8 cellular contexts compared by ENCODE assay signal in the genomic region with DNA sequence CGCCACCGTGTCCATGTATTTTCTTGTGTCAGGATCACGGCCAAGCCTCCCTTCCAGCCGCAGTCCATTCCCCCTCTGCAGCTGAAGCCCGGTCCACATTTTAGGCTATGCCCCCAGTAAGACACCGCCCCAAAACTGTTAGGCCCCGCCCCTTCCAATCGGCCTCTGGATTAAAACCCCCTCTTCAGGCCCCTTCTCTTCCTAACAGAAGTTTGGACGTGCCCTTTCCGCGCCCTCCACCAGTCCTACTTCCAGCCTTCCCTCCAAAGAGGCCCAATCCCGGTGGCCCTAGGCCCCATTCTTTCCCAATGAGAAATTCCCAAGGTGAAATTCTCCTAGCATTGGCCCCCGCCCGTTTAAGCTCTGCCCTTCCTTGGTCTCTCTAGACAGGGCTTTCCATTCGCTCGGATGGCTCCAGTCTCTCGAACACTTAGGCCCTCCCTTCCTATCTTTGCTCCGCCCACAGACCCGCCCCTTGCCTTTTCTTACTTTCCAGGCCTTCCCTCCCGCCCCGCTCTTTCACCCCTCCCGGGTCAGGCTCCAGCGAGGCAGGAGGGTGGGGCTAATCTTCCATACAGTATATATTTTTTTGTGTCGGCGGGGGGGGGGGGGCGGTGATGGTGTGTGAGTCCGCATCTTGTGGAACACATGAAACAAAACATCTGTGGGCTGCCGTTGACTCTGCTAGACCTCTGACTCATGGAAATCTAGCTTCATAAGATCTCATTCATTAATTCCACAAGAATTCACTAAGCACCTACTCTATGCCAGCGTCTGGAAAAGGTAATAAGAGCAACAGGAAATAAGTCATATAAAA. TPM values are rescaled to one million over a fixed set of nuclear protein-coding genes. Genes with fewer than 3 reads are reported as not detected.
DNase-seq lines count a peak whose midpoint lies in the region; ATAC-seq and TF ChIP-seq lines count a peak whose summit lies in the region.

No MANE protein-coding gene starts in this region.

- peak overlapping the region; percentile 89 for H3K4me3 Mint-ChIP-seq in natural killer cell treated with Interleukin-12 subunit alpha and Interleukin-12 subunit beta and Interleukin-15 and Interleukin-18, amount 100 ng/mL, for 72 hours
- peak overlapping the region; percentile 90 for H3K4me3 Mint-ChIP-seq in stimulated activated naive CD8-positive, alpha-beta T cell treated with anti-CD3 and anti-CD28 coated beads, Interleukin-15, Interleukin-2, amounts not matched to agents 100 ng/mL and 50 ng/mL, for 24 hours

- ATAC-seq in esophagus mucosa (peak; percentile 37), GM18867 (IDR thresholded peaks at IDR 0.05; ENCODE audit: unreplicated experiment) (no peak)
- no peak for ATAC-seq in natural killer cell treated with Interleukin-12 subunit alpha and Interleukin-12 subunit beta and Interleukin-15 and Interleukin-18, amount 100 ng/mL, for 72 hours

- DNase-seq in GM10266 (ENCODE audit: extremely low spot score) (peak; percentile 74), NCI-H526 treated with DMSO at 0.1 percent for 48 hours (lab: John Stamatoyannopoulos, UW) (peak; percentile 71), Kasumi-1 (lab: John Stamatoyannopoulos, UW) (no peak)
- peak; percentile 94 for DNase-seq in activated CD8-positive, alpha-beta memory T cell treated with anti-CD3 and anti-CD28 coated beads, Interleukin-2, amount 50 U/mL, for 48 hours
- DNase-seq in natural killer cell treated with Interleukin-12 subunit alpha and Interleukin-12 subunit beta and Interleukin-15 and Interleukin-18, amount 100 ng/mL, for 72 hours (ENCODE audit: low spot score), result no peak

- no peaks in the 10 kb centered on the region for H3K27me3 Mint-ChIP-seq in natural killer cell treated with Interleukin-12 subunit alpha and Interleukin-12 subunit beta and Interleukin-15 and Interleukin-18, amount 100 ng/mL, for 72 hours
- no peaks in the 10 kb centered on the region for H3K27me3 Mint-ChIP-seq in stimulated activated naive CD8-positive, alpha-beta T cell treated with anti-CD3 and anti-CD28 coated beads, Interleukin-15, Interleukin-2, amounts not matched to agents 100 ng/mL and 50 ng/mL, for 24 hours

- peaks cover 3% of the 10 kb centered on the region for H3K36me3 Mint-ChIP-seq in natural killer cell treated with Interleukin-12 subunit alpha and Interleukin-12 subunit beta and Interleukin-15 and Interleukin-18, amount 100 ng/mL, for 72 hours
- peaks cover 40% of the 10 kb centered on the region for H3K36me3 Mint-ChIP-seq in stimulated activated naive CD8-positive, alpha-beta T cell treated with anti-CD3 and anti-CD28 coated beads, Interleukin-15, Interleukin-2, amounts not matched to agents 100 ng/mL and 50 ng/mL, for 24 hours (ENCODE audit: low read depth)

- peak overlapping the region; percentile 62 to 92 for H3K27ac Mint-ChIP-seq in natural killer cell treated with Interleukin-12 subunit alpha and Interleukin-12 subunit beta and Interleukin-15 and Interleukin-18, amount 100 ng/mL, for 72 hours
- H3K27ac Mint-ChIP-seq in stimulated activated naive CD8-positive, alpha-beta T cell treated with anti-CD3 and anti-CD28 coated beads, Interleukin-15, Interleukin-2, amounts not matched to agents 100 ng/mL and 50 ng/mL, for 24 hours, result peak overlapping the region; percentile 98

- no peaks in the 10 kb centered on the region for H3K9me3 Mint-ChIP-seq in natural killer cell treated with Interleukin-12 subunit alpha and Interleukin-12 subunit beta and Interleukin-15 and Interleukin-18, amount 100 ng/mL, for 72 hours
- no peaks in the 10 kb centered on the region for H3K9me3 Mint-ChIP-seq in stimulated activated naive CD8-positive, alpha-beta T cell treated with anti-CD3 and anti-CD28 coated beads, Interleukin-15, Interleukin-2, amounts not matched to agents 100 ng/mL and 50 ng/mL, for 24 hours

- TF ChIP-seq CTCF in GM10266 (IDR thresholded peaks at IDR 0.05; ENCODE audit: control insufficient read depth, insufficient read depth, low read depth, missing control alignments), result no peak

- peaks cover 38 to 44% of the 10 kb centered on the region in 2 donors for H3K4me1 Mint-ChIP-seq in natural killer cell treated with Interleukin-12 subunit alpha and Interleukin-12 subunit beta and Interleukin-15 and Interleukin-18, amount 100 ng/mL, for 72 hours (ENCODE audit: low read depth in 2 of 2)
- H3K4me1 Mint-ChIP-seq in stimulated activated naive CD8-positive, alpha-beta T cell treated with anti-CD3 and anti-CD28 coated beads, Interleukin-15, Interleukin-2, amounts not matched to agents 100 ng/mL and 50 ng/mL, for 24 hours (ENCODE audit: low read depth), result peaks cover 68% of the 10 kb centered on the region

RNA-seq across cellular contexts. Expression of a gene that starts 13.6 kb away (rescaled TPM):
- total RNA-seq in esophagus mucosa, result 68.1 TPM
- total RNA-seq in natural killer cell treated with Interleukin-12 subunit alpha and Interleukin-12 subunit beta and Interleukin-15 and Interleukin-18, amount 100 ng/mL, for 72 hours, result 10 to 100 TPM; 28.1 to 59.0 TPM

RNA-seq across cellular contexts. Expression of a gene that starts 38.1 kb away (rescaled TPM):
- total RNA-seq in esophagus mucosa, result 42.8 TPM
- 100 to 1,000 TPM; 131 to 149 TPM for total RNA-seq in natural killer cell treated with Interleukin-12 subunit alpha and Interleukin-12 subunit beta and Interleukin-15 and Interleukin-18, amount 100 ng/mL, for 72 hours

Comparison
In these comparisons a context has a peak if more than half of its experiments do, and no peak if none do; other contexts are left out.
1. DNase-seq: peak in GM10266 (single experiment), NCI-H526 treated with DMSO at 0.1 percent for 48 hours (single experiment) and activated CD8-positive, alpha-beta memory T cell treated with anti-CD3 and anti-CD28 coated beads, Interleukin-2, amount 50 U/mL, for 48 hours (single experiment); none in natural killer cell treated with Interleukin-12 subunit alpha and Interleukin-12 subunit beta and Interleukin-15 and Interleukin-18, amount 100 ng/mL, for 72 hours (single experiment) and Kasumi-1 (0 of 2).